ENCODE assay signal across 8 cellular contexts in genomic region chrX:100685284-100685996, GRCh38. TPM values are rescaled to one million over a fixed set of nuclear protein-coding genes. Genes with fewer than 3 reads are reported as not detected.
DNase-seq lines count a peak whose midpoint lies in the region; ATAC-seq lines count a peak whose summit lies in the region.

No MANE protein-coding gene starts in this region.

- intact Hi-C loops in activated naive CD4-positive, alpha-beta T cell treated with anti-CD3 and anti-CD28 coated beads for 36 hours (cut with micrococcal nuclease): loop anchor here (1.0 to 2.0 kb wide), 5 partner anchors 14 to 602 kb away; no protein-coding TSS in a partner anchor
- intact Hi-C loops in head of caudate nucleus (cut with DNase I): loop anchor here (10.0 kb wide), 1 partner anchor 79 kb away; no protein-coding TSS in a partner anchor

- H3K27ac Mint-ChIP-seq in activated naive CD4-positive, alpha-beta T cell treated with anti-CD3 and anti-CD28 coated beads for 36 hours: no peak overlapping the region

- H3K9me3 Mint-ChIP-seq in activated naive CD4-positive, alpha-beta T cell treated with anti-CD3 and anti-CD28 coated beads for 36 hours: no peaks in the 10 kb centered on the region

- no peak overlapping the region for H3K4me3 ChIP-seq in HAP-1

- H3K36me3 ChIP-seq in HAP-1 (replicated peaks): peaks cover 37% of the 10 kb centered on the region

- H3K4me3 Mint-ChIP-seq in activated naive CD4-positive, alpha-beta T cell treated with anti-CD3 and anti-CD28 coated beads for 36 hours: no peak overlapping the region

- no peak for ATAC-seq in GM19397 (IDR thresholded peaks at IDR 0.05; ENCODE audit: unreplicated experiment)

- no peaks in the 10 kb centered on the region for H3K27me3 Mint-ChIP-seq in activated naive CD4-positive, alpha-beta T cell treated with anti-CD3 and anti-CD28 coated beads for 36 hours (ENCODE audit: low read depth)

- H3K27me3 ChIP-seq in HAP-1 (ENCODE audit: low read depth): no peaks in the 10 kb centered on the region

- peak; percentile 54 for DNase-seq in GM03348 (ENCODE audit: low spot score)
- DNase-seq in HAP-1 (ENCODE audit: low spot score in 2 of 2): peak; percentile 78 to 86
- DNase-seq in MV-4-11 (lab: John Stamatoyannopoulos, UW): peak; percentile 60
- DNase-seq in SK-N-DZ (ENCODE audit: low spot score): peak; percentile 76
- peak; percentile 82 for DNase-seq in activated naive CD4-positive, alpha-beta T cell treated with anti-CD3 and anti-CD28 coated beads for 36 hours
- DNase-seq in head of caudate nucleus: peak in 41 of 42 donors; percentile 10 to 89 (median 68)
- DNase-seq in pulmonary artery endothelial cell (ENCODE audit: low read depth, low spot score): peak; percentile 46

- H3K4me1 ChIP-seq in HAP-1: no peaks in the 10 kb centered on the region

- peaks cover 16% of the 10 kb centered on the region for H3K4me1 Mint-ChIP-seq in activated naive CD4-positive, alpha-beta T cell treated with anti-CD3 and anti-CD28 coated beads for 36 hours (ENCODE audit: low read depth)

- CTCF ChIA-PET in activated naive CD4-positive, alpha-beta T cell treated with anti-CD3 and anti-CD28 coated beads for 36 hours (lab: Charles Lee): interaction anchor here (0.7 to 8.0 kb wide), 15 partner anchors 8 to 923 kb away, joined by 3 to 118 read pairs (median 4); partner anchors contain the start of gene SRPX2

- H3K36me3 Mint-ChIP-seq in activated naive CD4-positive, alpha-beta T cell treated with anti-CD3 and anti-CD28 coated beads for 36 hours (ENCODE audit: low read depth): no peaks in the 10 kb centered on the region

- in situ Hi-C loops in HAP-1 (cut with MboI; ENCODE audit: low sequenced_read_pairs): loop anchor here (5.0 kb wide), 1 partner anchor 82 kb away; no protein-coding TSS in a partner anchor

- no peaks in the 10 kb centered on the region for H3K9me3 ChIP-seq in HAP-1

RNA-seq across cellular contexts. Expression of gene SRPX2, which starts 41.4 kb away (rescaled TPM):
- polyA plus RNA-seq in SK-N-DZ (2014; cell fraction: cytosol; rRNA removed): not detected in 2 replicates
- polyA plus RNA-seq in SK-N-DZ (2014; cell fraction: nucleus; rRNA removed): not detected in 2 replicates
- not detected for total RNA-seq in activated naive CD4-positive, alpha-beta T cell treated with anti-CD3 and anti-CD28 coated beads for 36 hours
- 73.3 and 159 TPM in 2 replicates for total RNA-seq in pulmonary artery endothelial cell

RNA-seq across cellular contexts. Expression of gene SYTL4, which starts 46.5 kb away (rescaled TPM):
- 38.3 and 42.1 TPM in 2 replicates for polyA plus RNA-seq in SK-N-DZ (2014; cell fraction: cytosol; rRNA removed)
- 58.3 and 77.9 TPM in 2 replicates for polyA plus RNA-seq in SK-N-DZ (2014; cell fraction: nucleus; rRNA removed)
- not detected for total RNA-seq in activated naive CD4-positive, alpha-beta T cell treated with anti-CD3 and anti-CD28 coated beads for 36 hours
- total RNA-seq in pulmonary artery endothelial cell: 11.6 and 30.6 TPM in 2 replicates

RNA-seq across cellular contexts. Expression of gene TSPAN6, which starts 48.8 kb away (rescaled TPM):
- polyA plus RNA-seq in SK-N-DZ (2014; cell fraction: cytosol; rRNA removed): 0.92 and 1.3 TPM in 2 replicates
- 2.7 and 2.8 TPM in 2 replicates for polyA plus RNA-seq in SK-N-DZ (2014; cell fraction: nucleus; rRNA removed)
- total RNA-seq in activated naive CD4-positive, alpha-beta T cell treated with anti-CD3 and anti-CD28 coated beads for 36 hours: under 1 TPM; 0.42 to 0.57 TPM
- 43.8 and 60.5 TPM in 2 replicates for total RNA-seq in pulmonary artery endothelial cell

Comparison
In these comparisons a context has a peak if more than half of its experiments do, and no peak if none do; other contexts are left out.
1. RNA of gene SRPX2, which starts 41.4 kb away (total RNA-seq): 73.3 to 159 TPM in pulmonary artery endothelial cell; not detected in activated naive CD4-positive, alpha-beta T cell treated with anti-CD3 and anti-CD28 coated beads for 36 hours; every median in the first group is over 10 times any median in the second.
2. RNA of gene SYTL4, which starts 46.5 kb away (total RNA-seq): 11.6 to 30.6 TPM in pulmonary artery endothelial cell; not detected in activated naive CD4-positive, alpha-beta T cell treated with anti-CD3 and anti-CD28 coated beads for 36 hours; every median in the first group is over 10 times any median in the second.
3. RNA of gene TSPAN6, which starts 48.8 kb away (total RNA-seq): 43.8 to 60.5 TPM in pulmonary artery endothelial cell; 0.42 to 0.57 TPM in activated naive CD4-positive, alpha-beta T cell treated with anti-CD3 and anti-CD28 coated beads for 36 hours; every median in the first group is over 10 times any median in the second.
4. Peak in every context shown above with its lines, with median percentiles within 50 percentile points of each other: DNase-seq.